ENCODE assay signal across 15 cellular contexts in the genomic region with DNA sequence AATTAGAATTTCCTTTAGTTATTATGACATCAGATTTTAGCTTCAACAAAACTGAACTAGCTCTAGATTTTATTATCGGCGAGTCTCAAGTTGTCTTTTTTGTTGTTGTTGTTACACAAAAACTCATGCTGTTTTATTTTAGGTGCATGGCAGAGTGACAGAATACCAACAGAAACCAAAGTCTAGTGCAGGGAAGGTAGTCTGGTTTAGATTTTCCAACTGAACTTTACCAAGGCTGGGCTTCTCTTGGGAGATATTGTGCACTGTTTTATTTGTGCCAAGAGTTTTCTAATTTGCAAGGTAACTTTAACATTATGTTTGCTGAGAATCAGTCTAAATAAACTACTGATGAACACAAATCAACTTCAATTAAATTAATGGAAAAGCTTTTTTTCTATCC. TPM values are rescaled to one million over a fixed set of nuclear protein-coding genes. Genes with fewer than 3 reads are reported as not detected.
DNase-seq lines count a peak whose midpoint lies in the region; ATAC-seq and TF ChIP-seq lines count a peak whose summit lies in the region.
"Had no signal": no experiment of that assay in that cellular context is flagged by ENCODE, and none has a peak within 500 bp of the region (broad histone marks: within the 10 kb centered on the region; RNA-seq: fewer than 3 reads in every experiment).

No MANE protein-coding gene starts in this region.

- peaks cover 34% of the 10 kb centered on the region for H3F3A ChIP-seq in SK-N-SH (replicated peaks; ENCODE audit: insufficient read depth)

- no peaks in the 10 kb centered on the region for H3K36me3 Mint-ChIP-seq in Calu3 (ENCODE audit: insufficient read depth, unreplicated experiment)
- H3K36me3 Mint-ChIP-seq in chondrocyte (ENCODE audit: low read depth), result no peaks in the 10 kb centered on the region

- ATAC-seq in Right ventricle myocardium inferior (no peak), HG03521 (IDR thresholded peaks at IDR 0.05; ENCODE audit: unreplicated experiment) (no peak)
- ATAC-seq: HCT116 had no signal

- H3K4me1 ChIP-seq in right atrium auricular region (peaks cover 0 to 17% of the 10 kb centered on the region in 2 donors), SK-N-SH (ENCODE audit: control insufficient read depth in 1 of 2, insufficient read depth in 2 of 2, low read depth in 1 of 2, low read length in 1 of 2) (peaks cover 0 to 8% of the 10 kb centered on the region in 2 experiments; a peak in 2 of 4 replicates)

- H3K4me1 Mint-ChIP-seq in Calu3 (ENCODE audit: low read depth, unreplicated experiment) (no peaks in the 10 kb centered on the region), chondrocyte (ENCODE audit: low read depth) (peaks cover 33% of the 10 kb centered on the region)

- 81% methylated on average over 2 of the region's 2 CpGs for WGBS in SK-N-SH (ENCODE audit: low lambda C conversion rate)

- H3K79me2 ChIP-seq in SK-N-SH (ENCODE audit: insufficient read depth), result no peaks in the 10 kb centered on the region

- no peaks in the 10 kb centered on the region for H3K27me3 ChIP-seq in right atrium auricular region
- no peaks in the 10 kb centered on the region for H3K27me3 ChIP-seq in SK-N-SH (ENCODE audit: insufficient read depth)

- intact Hi-C loops in Right ventricle myocardium inferior (cut with DNase I), result no loop called here
- intact Hi-C loops in Calu3 (cut with micrococcal nuclease; ENCODE audit: unreplicated experiment), result no loop called here

- POLR2A ChIA-PET in SK-N-SH (lab: Yijun Ruan, JAX), result no interaction called here

- no peak for TF ChIP-seq RAD21 in SK-N-SH (IDR thresholded peaks at IDR 0.05; ENCODE audit: low read length)

- TF ChIP-seq CTCF in right atrium auricular region (IDR thresholded peaks at IDR 0.05) (no peak), SK-N-SH (IDR thresholded peaks at IDR 0.05) (no peak), Calu3 (IDR thresholded peaks at IDR 0.05; ENCODE audit: unreplicated experiment) (no peak), chondrocyte (IDR thresholded peaks at IDR 0.05) (no peak)

- H3K36me3 ChIP-seq in right atrium auricular region (no peaks in the 10 kb centered on the region), SK-N-SH (replicated peaks in 1 of 2; ENCODE audit: control insufficient read depth in 1 of 2, insufficient read depth in 2 of 2, low read length in 1 of 2) (no peaks in the 10 kb centered on the region)

- H3K27me3 Mint-ChIP-seq in Calu3 (ENCODE audit: unreplicated experiment) (no peaks in the 10 kb centered on the region), chondrocyte (ENCODE audit: low read depth) (no peaks in the 10 kb centered on the region)

- H3K4me3 ChIP-seq in right atrium auricular region, result no peak overlapping the region
- no peak overlapping the region for H3K4me3 ChIP-seq in SK-N-SH (ENCODE audit: low read depth in 2 of 2, low read length in 1 of 2)

- DNase-seq in right atrium auricular region (ENCODE audit: low spot score) (no peak), Right ventricle myocardium inferior (ENCODE audit: missing footprints) (no peak), SK-N-SH (no peak), fibroblast of peridontal ligament (ENCODE audit: extremely low read depth) (peak; percentile 35), Calu3 (no peak), chondrocyte (ENCODE audit: low spot score) (no peak)
- DNase-seq: AML-193; CD4-positive, alpha-beta T cell; DMS79 treated with DMSO at 0.1 percent for 48 hours; GF-D8; GOT3; H7 had no signal

- no peaks in the 10 kb centered on the region for H4K20me1 ChIP-seq in SK-N-SH (ENCODE audit: insufficient read depth)

- H3K4me3 Mint-ChIP-seq in Calu3 (ENCODE audit: low read depth, unreplicated experiment), result no peak overlapping the region
- H3K4me3 Mint-ChIP-seq in chondrocyte (ENCODE audit: unreplicated experiment), result no peak overlapping the region
- H3K4me3 Mint-ChIP-seq: CD4-positive, alpha-beta T cell had no signal

- H3K9me3 ChIP-seq in right atrium auricular region (no peaks in the 10 kb centered on the region), SK-N-SH (no peaks in the 10 kb centered on the region)

- H3K27ac Mint-ChIP-seq in Calu3 (ENCODE audit: unreplicated experiment), result no peak overlapping the region
- H3K27ac Mint-ChIP-seq in chondrocyte (ENCODE audit: unreplicated experiment), result no peak overlapping the region
- H3K27ac Mint-ChIP-seq: CD4-positive, alpha-beta T cell had no signal

- no peaks in the 10 kb centered on the region for H3K9me2 ChIP-seq in SK-N-SH

- no peak overlapping the region for H2AFZ ChIP-seq in SK-N-SH (ENCODE audit: low read depth)

- BruUV-seq in Calu3 (replicated peaks; lab: Mats Ljungman, UMichigan), result no TSS peak

- no peak overlapping the region for H3K4me2 ChIP-seq in SK-N-SH

- H3K27ac ChIP-seq in right atrium auricular region, result peak overlapping the region; percentile 26 to 48
- H3K27ac ChIP-seq in SK-N-SH (ENCODE audit: low read depth in 2 of 2, low read length in 1 of 2), result peak overlapping the region; percentile 57 to 81; a peak in 3 of 4 replicates
- H3K27ac ChIP-seq: C4-2B had no signal

- CTCF ChIA-PET in SK-N-SH (lab: Yijun Ruan, JAX), result interaction anchor here (1.0 to 3.5 kb wide), 2 partner anchors 9 to 12 kb away, joined by 3 to 20 read pairs; no protein-coding TSS in a partner anchor
- CTCF ChIA-PET in Calu3 (lab: Charles Lee), result interaction anchor here (1.5 kb wide), 1 partner anchor 150 kb away, joined by 4 read pairs; no protein-coding TSS in a partner anchor

- no peak overlapping the region for H3K9ac ChIP-seq in SK-N-SH

- H3K9me3 Mint-ChIP-seq in Calu3 (ENCODE audit: low read depth, unreplicated experiment) (no peaks in the 10 kb centered on the region), chondrocyte (ENCODE audit: low read depth) (peaks cover 2% of the 10 kb centered on the region)
- H3K9me3 Mint-ChIP-seq: CD4-positive, alpha-beta T cell had no signal

- no peak for TF ChIP-seq EP300 in SK-N-SH (IDR thresholded peaks at IDR 0.05; ENCODE audit: borderline replicate concordance in 1 of 2, low read depth in 1 of 2, low read length in 1 of 2)

TF ChIP-seq in SK-N-SH, 30 proteins besides CTCF, POLR2A, EP300 and RAD21 (continues in another document):
- TF ChIP-seq, protein P1, sequence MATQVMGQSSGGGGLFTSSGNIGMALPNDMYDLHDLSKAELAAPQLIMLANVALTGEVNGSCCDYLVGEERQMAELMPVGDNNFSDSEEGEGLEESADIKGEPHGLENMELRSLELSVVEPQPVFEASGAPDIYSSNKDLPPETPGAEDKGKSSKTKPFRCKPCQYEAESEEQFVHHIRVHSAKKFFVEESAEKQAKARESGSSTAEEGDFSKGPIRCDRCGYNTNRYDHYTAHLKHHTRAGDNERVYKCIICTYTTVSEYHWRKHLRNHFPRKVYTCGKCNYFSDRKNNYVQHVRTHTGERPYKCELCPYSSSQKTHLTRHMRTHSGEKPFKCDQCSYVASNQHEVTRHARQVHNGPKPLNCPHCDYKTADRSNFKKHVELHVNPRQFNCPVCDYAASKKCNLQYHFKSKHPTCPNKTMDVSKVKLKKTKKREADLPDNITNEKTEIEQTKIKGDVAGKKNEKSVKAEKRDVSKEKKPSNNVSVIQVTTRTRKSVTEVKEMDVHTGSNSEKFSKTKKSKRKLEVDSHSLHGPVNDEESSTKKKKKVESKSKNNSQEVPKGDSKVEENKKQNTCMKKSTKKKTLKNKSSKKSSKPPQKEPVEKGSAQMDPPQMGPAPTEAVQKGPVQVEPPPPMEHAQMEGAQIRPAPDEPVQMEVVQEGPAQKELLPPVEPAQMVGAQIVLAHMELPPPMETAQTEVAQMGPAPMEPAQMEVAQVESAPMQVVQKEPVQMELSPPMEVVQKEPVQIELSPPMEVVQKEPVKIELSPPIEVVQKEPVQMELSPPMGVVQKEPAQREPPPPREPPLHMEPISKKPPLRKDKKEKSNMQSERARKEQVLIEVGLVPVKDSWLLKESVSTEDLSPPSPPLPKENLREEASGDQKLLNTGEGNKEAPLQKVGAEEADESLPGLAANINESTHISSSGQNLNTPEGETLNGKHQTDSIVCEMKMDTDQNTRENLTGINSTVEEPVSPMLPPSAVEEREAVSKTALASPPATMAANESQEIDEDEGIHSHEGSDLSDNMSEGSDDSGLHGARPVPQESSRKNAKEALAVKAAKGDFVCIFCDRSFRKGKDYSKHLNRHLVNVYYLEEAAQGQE (IDR thresholded peaks at IDR 0.05; ENCODE audit: low read depth, low read length), result no peak
- TF ChIP-seq, protein P2, sequence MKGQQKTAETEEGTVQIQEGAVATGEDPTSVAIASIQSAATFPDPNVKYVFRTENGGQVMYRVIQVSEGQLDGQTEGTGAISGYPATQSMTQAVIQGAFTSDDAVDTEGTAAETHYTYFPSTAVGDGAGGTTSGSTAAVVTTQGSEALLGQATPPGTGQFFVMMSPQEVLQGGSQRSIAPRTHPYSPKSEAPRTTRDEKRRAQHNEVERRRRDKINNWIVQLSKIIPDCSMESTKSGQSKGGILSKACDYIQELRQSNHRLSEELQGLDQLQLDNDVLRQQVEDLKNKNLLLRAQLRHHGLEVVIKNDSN (IDR thresholded peaks at IDR 0.05; ENCODE audit: borderline replicate concordance, low read depth), result no peak
- no peak for TF ChIP-seq TCF12 (IDR thresholded peaks at IDR 0.05)
- TF ChIP-seq RXRA (IDR thresholded peaks at IDR 0.05; ENCODE audit: borderline replicate concordance, low read depth), result no peak
- no peak for TF ChIP-seq SMC3 (IDR thresholded peaks at IDR 0.05; ENCODE audit: low read depth, low read length)
- TF ChIP-seq MEF2A (IDR thresholded peaks at IDR 0.05; ENCODE audit: borderline replicate concordance, low read depth), result no peak
- TF ChIP-seq, protein P3, sequence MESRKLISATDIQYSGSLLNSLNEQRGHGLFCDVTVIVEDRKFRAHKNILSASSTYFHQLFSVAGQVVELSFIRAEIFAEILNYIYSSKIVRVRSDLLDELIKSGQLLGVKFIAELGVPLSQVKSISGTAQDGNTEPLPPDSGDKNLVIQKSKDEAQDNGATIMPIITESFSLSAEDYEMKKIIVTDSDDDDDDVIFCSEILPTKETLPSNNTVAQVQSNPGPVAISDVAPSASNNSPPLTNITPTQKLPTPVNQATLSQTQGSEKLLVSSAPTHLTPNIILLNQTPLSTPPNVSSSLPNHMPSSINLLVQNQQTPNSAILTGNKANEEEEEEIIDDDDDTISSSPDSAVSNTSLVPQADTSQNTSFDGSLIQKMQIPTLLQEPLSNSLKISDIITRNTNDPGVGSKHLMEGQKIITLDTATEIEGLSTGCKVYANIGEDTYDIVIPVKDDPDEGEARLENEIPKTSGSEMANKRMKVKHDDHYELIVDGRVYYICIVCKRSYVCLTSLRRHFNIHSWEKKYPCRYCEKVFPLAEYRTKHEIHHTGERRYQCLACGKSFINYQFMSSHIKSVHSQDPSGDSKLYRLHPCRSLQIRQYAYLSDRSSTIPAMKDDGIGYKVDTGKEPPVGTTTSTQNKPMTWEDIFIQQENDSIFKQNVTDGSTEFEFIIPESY (IDR thresholded peaks at IDR 0.05; ENCODE audit: borderline replicate concordance, low read depth), result no peak
- TF ChIP-seq SIN3A (IDR thresholded peaks at IDR 0.05; ENCODE audit: borderline replicate concordance, low read depth, low read length), result no peak

RNA-seq across cellular contexts. Expression of a gene that starts 43.6 kb away (rescaled TPM):
- total RNA-seq in right atrium auricular region (10 to 100 TPM; 50.0 to 56.3 TPM), Right ventricle myocardium inferior (55.7 TPM), Calu3 (2022) (4.6 and 10.4 TPM in 2 replicates), chondrocyte (3.0 to 3.7 TPM (median 3.0 TPM) in 3 replicates)
- 72.5 and 152 TPM in 2 replicates for polyA plus RNA-seq in SK-N-SH (2012; rRNA removed)
- 26.2 and 31.8 TPM in 2 replicates for polyA plus RNA-seq in SK-N-SH (2012; cell fraction: cytosol; rRNA removed)
- polyA plus RNA-seq in SK-N-SH (2012; cell fraction: nucleus; rRNA removed), result 604 and 757 TPM in 2 replicates
